ENCODE assay signal across 18 cellular contexts in the genomic region with DNA sequence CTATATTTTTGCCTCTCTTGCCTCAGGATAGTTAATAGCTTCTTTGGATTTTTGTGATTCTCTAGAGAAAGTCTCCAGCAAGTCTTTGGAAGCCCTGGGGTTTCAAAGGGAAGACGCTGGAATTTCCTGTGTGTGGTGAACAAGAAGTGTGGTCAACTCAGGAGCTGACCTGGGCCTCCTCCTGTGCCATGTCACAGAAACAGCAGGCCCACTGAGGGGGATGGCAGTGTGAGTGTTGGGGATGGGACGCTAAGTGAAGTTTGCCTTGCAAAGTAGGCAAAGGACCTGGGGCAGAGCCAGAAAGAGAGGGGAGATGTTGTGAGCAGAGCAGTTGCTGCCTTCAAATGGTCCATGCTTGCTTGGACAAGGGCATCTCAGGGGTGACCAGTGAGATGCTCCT.
DNase-seq lines count a peak whose midpoint lies in the region; ATAC-seq, FAIRE-seq and TF ChIP-seq lines count a peak whose summit lies in the region.
"Had no signal": no experiment of that assay in that cellular context is flagged by ENCODE, and none has a peak within 500 bp of the region (broad histone marks: within the 10 kb centered on the region; RNA-seq: fewer than 3 reads in every experiment).

No MANE protein-coding gene starts in this region.

- H4K8ac ChIP-seq in IMR-90 (ENCODE audit: low read depth in 2 of 2, low read length in 2 of 2): no peak overlapping the region

- no peak for ATAC-seq in IMR-90 (ENCODE audit: low read depth)
- ATAC-seq: HepG2 had no signal

- TF ChIP-seq POLR2A in IMR-90 (IDR thresholded peaks at IDR 0.05; ENCODE audit: low read depth, low read length) (no peak), suprapubic skin (IDR thresholded peaks at IDR 0.05) (no peak), adrenal gland (IDR thresholded peaks at IDR 0.05) (no peak)

- H3K27ac ChIP-seq in IMR-90 (ENCODE audit: insufficient read depth, low read length): no peak overlapping the region
- H3K27ac ChIP-seq in astrocyte (ENCODE audit: low read depth, low read length): no peak overlapping the region
- no peak overlapping the region for H3K27ac ChIP-seq in suprapubic skin
- no peak overlapping the region for H3K27ac ChIP-seq in adrenal gland

- H2AK9ac ChIP-seq in IMR-90 (replicated peaks; ENCODE audit: low read depth, low read length, poor library complexity): no peak overlapping the region

- DNase-seq in IMR-90 (no peak), astrocyte (ENCODE audit: low read depth) (no peak), iPS-NIHi7 (ENCODE audit: extremely low spot score) (peak; percentile 27), suprapubic skin (ENCODE audit: low spot score in 2 of 2) (no peak), NCI-H345 treated with DMSO at 0.1 percent for 48 hours (lab: John Stamatoyannopoulos, UW; ENCODE audit: unreplicated experiment) (no peak), adrenal gland (no peak)
- DNase-seq: ACHN; BE2C; C1 segment of cervical spinal cord; Caco-2; CD4-positive, CD25-positive, alpha-beta regulatory T cell; HCEC 1CT had no signal

- H2BK120ac ChIP-seq in IMR-90 (ENCODE audit: low read depth, low read length): no peak overlapping the region

- in situ Hi-C loops in IMR-90 (cut with MboI; ENCODE audit: low sequenced_read_pairs): no loop called here

- dilution Hi-C loops in IMR-90 (cut with HindIII; ENCODE audit: low sequenced_read_pairs, unreplicated experiment): no loop called here

- no peak for TF ChIP-seq EP300 in suprapubic skin (IDR thresholded peaks at IDR 0.05)

- no peak for FAIRE-seq in astrocyte (lab: Jason Lieb, UNC)
- FAIRE-seq: A204.1, D721Med, G401.6, GM12891, GM19239, HepG2 had no signal

- H3K4me3 Mint-ChIP-seq in astrocyte (ENCODE audit: unreplicated experiment): no peak overlapping the region
- H3K4me3 Mint-ChIP-seq: CD4-positive, CD25-positive, alpha-beta regulatory T cell had no signal

- TF ChIP-seq RAD21 in IMR-90 (IDR thresholded peaks at IDR 0.05; ENCODE audit: low read length): no peak

- intact Hi-C loops in IMR-90 (cut with micrococcal nuclease) (no loop called here), adrenal gland (cut with DNase I) (no loop called here)

- H2AFZ ChIP-seq in IMR-90 (replicated peaks; ENCODE audit: low read length, poor library complexity) (peak overlapping the region; percentile 29), astrocyte (ENCODE audit: low read depth, low read length) (no peak overlapping the region)

- 17% methylated on average over 1 of the region's 2 CpGs; no CpG with 5 or more reads in 1 of the 2 experiments for WGBS in IMR-90 (ENCODE audit: extremely low coverage in 2 of 2, insufficient read length in 1 of 2), 2 experiments
- WGBS in suprapubic skin: 56% methylated on average over 2 of the region's 2 CpGs
- WGBS in adrenal gland, 4 donors: 40 to 56% (median 47%) methylated on average over 1 to 2 of the region's 2 CpGs

- no peaks in the 10 kb centered on the region for H3K27me3 Mint-ChIP-seq in astrocyte (ENCODE audit: low read depth, unreplicated experiment)
- H3K27me3 Mint-ChIP-seq: CD4-positive, CD25-positive, alpha-beta regulatory T cell had no signal

- H2BK20ac ChIP-seq in IMR-90 (ENCODE audit: low read depth, low read length): no peak overlapping the region

- H3K4ac ChIP-seq in IMR-90 (ENCODE audit: low read depth, low read length): no peak overlapping the region

- TF ChIP-seq CTCF in IMR-90 (conservative IDR thresholded peaks at IDR 0.05; ENCODE audit: low read depth, low read length) (no peak), astrocyte (IDR thresholded peaks at IDR 0.05; ENCODE audit: insufficient read depth, low read depth, low read length) (no peak), suprapubic skin (IDR thresholded peaks at IDR 0.05) (no peak), adrenal gland (IDR thresholded peaks at IDR 0.05) (no peak)

- H3K27ac Mint-ChIP-seq in astrocyte (ENCODE audit: unreplicated experiment): peak overlapping the region; percentile 89
- H3K27ac Mint-ChIP-seq: CD4-positive, CD25-positive, alpha-beta regulatory T cell had no signal

- H2BK5ac ChIP-seq in IMR-90 (ENCODE audit: low read depth, low read length, poor library complexity, severe bottlenecking): no peak overlapping the region

- no peak overlapping the region for H2BK15ac ChIP-seq in IMR-90 (ENCODE audit: low read depth, low read length)

- BruUV-seq in IMR-90 (replicated peaks; lab: Mats Ljungman, UMichigan): no TSS peak

- H3K79me1 ChIP-seq in IMR-90 (ENCODE audit: low read depth in 1 of 2, low read length in 2 of 2): no peaks in the 10 kb centered on the region

- H3K4me2 ChIP-seq in IMR-90 (ENCODE audit: low read depth, low read length): no peak overlapping the region
- H3K4me2 ChIP-seq in astrocyte (ENCODE audit: low read length): no peak overlapping the region

- H2AK5ac ChIP-seq in IMR-90 (ENCODE audit: low read depth, low read length): no peak overlapping the region

- peaks cover 14% of the 10 kb centered on the region for H3K4me1 Mint-ChIP-seq in astrocyte (ENCODE audit: low read depth, unreplicated experiment)
- H3K4me1 Mint-ChIP-seq: CD4-positive, CD25-positive, alpha-beta regulatory T cell had no signal

- no peak overlapping the region for H3K23ac ChIP-seq in IMR-90 (ENCODE audit: low read depth, low read length)

- POLR2A ChIA-PET in IMR-90 (lab: Charles Lee; ENCODE audit: unreplicated experiment): no interaction called here

- no peak overlapping the region for H3K18ac ChIP-seq in IMR-90 (ENCODE audit: low read depth, low read length)

- H3K79me2 ChIP-seq in astrocyte (ENCODE audit: insufficient read depth, low read length): no peaks in the 10 kb centered on the region

- H4K91ac ChIP-seq in IMR-90 (ENCODE audit: insufficient read depth, low read depth, low read length): no peak overlapping the region

- H3K4me1 ChIP-seq in IMR-90 (ENCODE audit: control insufficient read depth, insufficient read depth, low read length) (no peaks in the 10 kb centered on the region), astrocyte (ENCODE audit: insufficient read depth, low read length) (no peaks in the 10 kb centered on the region), suprapubic skin (no peaks in the 10 kb centered on the region), adrenal gland (replicated peaks in 1 of 2) (no peaks in the 10 kb centered on the region)
- H3K4me1 ChIP-seq: BE2C, Caco-2 had no signal

- H3K14ac ChIP-seq in IMR-90 (replicated peaks; ENCODE audit: low read depth, low read length): no peak overlapping the region

- no peaks in the 10 kb centered on the region for H3K27me3 ChIP-seq in IMR-90 (ENCODE audit: control insufficient read depth, insufficient read depth, low read length)
- H3K27me3 ChIP-seq in astrocyte (ENCODE audit: insufficient read depth, low read length): no peaks in the 10 kb centered on the region
- no peaks in the 10 kb centered on the region for H3K27me3 ChIP-seq in suprapubic skin
- no peaks in the 10 kb centered on the region for H3K27me3 ChIP-seq in adrenal gland
- H3K27me3 ChIP-seq: BE2C had no signal

- no peak overlapping the region for H4K5ac ChIP-seq in IMR-90 (ENCODE audit: low read depth, low read length)

- H3K4me3 ChIP-seq in IMR-90 (ENCODE audit: insufficient read depth, low read depth, low read length): no peak overlapping the region
- H3K4me3 ChIP-seq in astrocyte (ENCODE audit: insufficient read depth, low read depth, low read length): no peak overlapping the region
- no peak overlapping the region for H3K4me3 ChIP-seq in suprapubic skin
- H3K4me3 ChIP-seq in adrenal gland: no peak overlapping the region

- H3K36me3 ChIP-seq in IMR-90 (ENCODE audit: control insufficient read depth, insufficient read depth, low read length) (no peaks in the 10 kb centered on the region), astrocyte (ENCODE audit: insufficient read depth, low read length) (no peaks in the 10 kb centered on the region), suprapubic skin (no peaks in the 10 kb centered on the region), adrenal gland (replicated peaks in 1 of 2) (no peaks in the 10 kb centered on the region)
- H3K36me3 ChIP-seq: BE2C had no signal

- H3K9me1 ChIP-seq in IMR-90 (ENCODE audit: insufficient read depth, low read length): no peaks in the 10 kb centered on the region

- CTCF ChIA-PET in IMR-90 (lab: Yijun Ruan, JAX): interaction anchor here (0.7 kb wide), 1 partner anchor 127 kb away, joined by 6 read pairs; no protein-coding TSS in a partner anchor

- no peaks in the 10 kb centered on the region for H3K36me3 Mint-ChIP-seq in astrocyte (ENCODE audit: low read depth, unreplicated experiment)
- H3K36me3 Mint-ChIP-seq: CD4-positive, CD25-positive, alpha-beta regulatory T cell had no signal

- H3K9me3 ChIP-seq in IMR-90 (ENCODE audit: control insufficient read depth, insufficient read depth, low read length) (peaks cover 6% of the 10 kb centered on the region; the same call in 1 of the 2 replicates), astrocyte (ENCODE audit: insufficient read depth, low read depth, low read length) (no peaks in the 10 kb centered on the region), suprapubic skin (no peaks in the 10 kb centered on the region), adrenal gland (replicated peaks in 1 of 3) (no peaks in the 10 kb centered on the region)
- H3K9me3 ChIP-seq: BE2C, Caco-2 had no signal

- no peaks in the 10 kb centered on the region for H3K9me3 Mint-ChIP-seq in astrocyte (ENCODE audit: unreplicated experiment)

- H3K9ac ChIP-seq in IMR-90 (ENCODE audit: low read depth, low read length) (no peak overlapping the region), astrocyte (ENCODE audit: low read length) (no peak overlapping the region)

- no peak overlapping the region for H3K56ac ChIP-seq in IMR-90 (ENCODE audit: extremely low read depth, insufficient read depth, low read length)

- H4K20me1 ChIP-seq in IMR-90 (ENCODE audit: insufficient read depth, low read length) (no peaks in the 10 kb centered on the region), astrocyte (ENCODE audit: insufficient read depth, low read length) (no peaks in the 10 kb centered on the region)

TF ChIP-seq in IMR-90, 13 proteins besides CTCF, POLR2A, EP300 and RAD21 (continues in another document):
- no peak for TF ChIP-seq NFE2L2 (IDR thresholded peaks at IDR 0.05; ENCODE audit: low read depth, low read length)
- no peak for TF ChIP-seq MXI1 (IDR thresholded peaks at IDR 0.05; ENCODE audit: borderline replicate concordance, low read depth, low read length)
- TF ChIP-seq CHD1 (IDR thresholded peaks at IDR 0.05; ENCODE audit: low read depth, low read length): no peak
- no peak for TF ChIP-seq SMC3 (IDR thresholded peaks at IDR 0.05; ENCODE audit: low read depth, low read length)
- TF ChIP-seq CEBPB (IDR thresholded peaks at IDR 0.05; ENCODE audit: low read depth, low read length): no peak
- no peak for TF ChIP-seq FOS (IDR thresholded peaks at IDR 0.05; ENCODE audit: low read depth, low read length)
- TF ChIP-seq, protein P1, sequence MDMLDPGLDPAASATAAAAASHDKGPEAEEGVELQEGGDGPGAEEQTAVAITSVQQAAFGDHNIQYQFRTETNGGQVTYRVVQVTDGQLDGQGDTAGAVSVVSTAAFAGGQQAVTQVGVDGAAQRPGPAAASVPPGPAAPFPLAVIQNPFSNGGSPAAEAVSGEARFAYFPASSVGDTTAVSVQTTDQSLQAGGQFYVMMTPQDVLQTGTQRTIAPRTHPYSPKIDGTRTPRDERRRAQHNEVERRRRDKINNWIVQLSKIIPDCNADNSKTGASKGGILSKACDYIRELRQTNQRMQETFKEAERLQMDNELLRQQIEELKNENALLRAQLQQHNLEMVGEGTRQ (IDR thresholded peaks at IDR 0.05; ENCODE audit: low read depth, low read length): no peak
